14 cellular contexts compared by ENCODE assay signal in the genomic region with DNA sequence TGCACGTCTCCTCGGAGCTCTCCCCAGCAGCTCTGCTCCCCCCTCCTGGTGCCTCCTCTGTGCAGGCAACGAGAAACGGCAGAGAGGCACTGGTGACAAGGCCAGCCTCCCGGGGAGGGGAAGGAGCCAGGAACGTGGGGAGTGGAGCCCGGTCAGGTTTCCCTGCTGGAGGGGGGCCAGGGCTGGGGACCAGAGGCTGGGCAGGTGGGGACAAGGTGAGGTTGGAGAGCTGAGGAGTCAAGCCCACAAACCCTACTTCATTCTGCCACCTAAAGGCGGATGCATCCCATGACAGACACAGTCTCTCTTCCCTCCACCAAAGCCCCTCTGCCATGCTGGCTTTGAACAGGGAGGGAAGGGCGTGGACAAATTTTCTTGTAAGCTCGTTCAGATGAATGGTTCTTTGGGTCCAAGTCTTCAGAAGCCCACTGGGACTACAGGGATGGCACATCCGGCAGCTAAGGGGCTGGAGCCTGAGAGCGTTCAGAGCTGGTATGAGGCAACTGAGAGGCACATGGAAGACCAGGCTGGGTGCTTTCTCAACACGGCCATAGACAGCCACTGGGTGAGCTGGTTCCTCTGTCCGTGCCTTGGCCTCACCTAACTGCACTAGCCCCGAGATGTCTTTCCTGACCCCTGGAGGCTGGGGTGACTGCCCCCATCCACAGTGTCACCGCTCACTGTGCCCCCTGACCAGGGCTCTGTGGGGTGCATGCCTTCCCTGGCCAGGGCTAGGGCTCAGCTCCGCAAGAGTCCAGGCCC.
A peak's percentile ranks its signal among the peaks of the same experiment; 100 is the strongest.
DNase-seq lines count a peak whose midpoint lies in the region; ATAC-seq and TF ChIP-seq lines count a peak whose summit lies in the region.
"Had no signal": no experiment of that assay in that cellular context is flagged by ENCODE, and none has a peak within 500 bp of the region (broad histone marks: within the 10 kb centered on the region; RNA-seq: fewer than 3 reads in every experiment).

No MANE protein-coding gene starts in this region.

- H2AK5ac ChIP-seq in mesenchymal stem cell (ENCODE audit: low read length, severe bottlenecking): peak overlapping the region; percentile 24

- no peaks in the 10 kb centered on the region for H3K9me2 ChIP-seq in HCT116 (ENCODE audit: insufficient read depth)

- POLR2A ChIA-PET in HCT116 (lab: Charles Lee): interaction anchor here (0.6 kb wide), 1 partner anchor 505 kb away, joined by 3 read pairs; no protein-coding TSS in a partner anchor

- no peak overlapping the region for H3K4me3 ChIP-seq in HCT116 (replicated peaks in 1 of 2; ENCODE audit: low read depth in 1 of 2, low read length in 2 of 2)
- no peak overlapping the region for H3K4me3 ChIP-seq in mesenchymal stem cell (ENCODE audit: insufficient read depth in 1 of 2, low read depth in 1 of 2, low read length in 2 of 2)
- no peak overlapping the region for H3K4me3 ChIP-seq in coronary artery
- H3K4me3 ChIP-seq: lower lobe of right lung, pancreas had no signal

- H3K23ac ChIP-seq in mesenchymal stem cell (ENCODE audit: low read length in 2 of 2): no peak overlapping the region

- no peaks in the 10 kb centered on the region for H4K20me1 ChIP-seq in HCT116 (ENCODE audit: insufficient read depth)

- no peak overlapping the region for H2AFZ ChIP-seq in HCT116 (ENCODE audit: low read depth, low read length, poor library complexity, severe bottlenecking)
- H2AFZ ChIP-seq in mesenchymal stem cell (ENCODE audit: low read depth, low read length): no peak overlapping the region

- no peaks in the 10 kb centered on the region for H3K79me2 ChIP-seq in HCT116 (ENCODE audit: insufficient read depth, low read length)

- ATAC-seq in HCT116 (no peak), HG03571 (IDR thresholded peaks at IDR 0.05; ENCODE audit: unreplicated experiment) (no peak), Right ventricle myocardium inferior (no peak)
- ATAC-seq: effector memory CD8-positive, alpha-beta T cell; lower lobe of right lung had no signal

- H3K36me3 ChIP-seq in HCT116 (ENCODE audit: control insufficient read depth in 1 of 2, insufficient read depth in 2 of 2, low read length in 2 of 2): no peaks in the 10 kb centered on the region
- peaks cover 28 to 39% of the 10 kb centered on the region in 2 experiments for H3K36me3 ChIP-seq in mesenchymal stem cell (ENCODE audit: control insufficient read depth in 1 of 2, insufficient read depth in 2 of 2, low read depth in 1 of 2, low read length in 2 of 2)

- no peak overlapping the region for H3K4me2 ChIP-seq in HCT116 (ENCODE audit: low read length)
- H3K4me2 ChIP-seq in mesenchymal stem cell (ENCODE audit: low read length, poor library complexity, severe bottlenecking): no peak overlapping the region

- H3K14ac ChIP-seq in mesenchymal stem cell (ENCODE audit: low read length in 2 of 2): peak overlapping the region in 1 of 2 experiments; percentile 93

- intact Hi-C loops in HCT116 (cut with micrococcal nuclease) (no loop called here), Right ventricle myocardium inferior (cut with DNase I) (no loop called here)

- TF ChIP-seq CTCF in HCT116 (IDR thresholded peaks at IDR 0.05 in 2 of 3, conservative IDR thresholded peaks at IDR 0.05 in 1 of 3; ENCODE audit: borderline replicate concordance in 1 of 3, insufficient read depth in 1 of 3, low read depth in 2 of 3, low read length in 2 of 3) (no peak), coronary artery (IDR thresholded peaks at IDR 0.05) (no peak)

- H3K27ac ChIP-seq in HCT116 (ENCODE audit: low read depth, low read length) (no peak overlapping the region), mesenchymal stem cell (ENCODE audit: low read length, poor library complexity, severe bottlenecking) (no peak overlapping the region), coronary artery (no peak overlapping the region)
- H3K27ac ChIP-seq: lower lobe of right lung, pancreas had no signal

- no peak overlapping the region for H3K9ac ChIP-seq in HCT116 (ENCODE audit: low read length)
- peak overlapping the region; percentile 47 for H3K9ac ChIP-seq in mesenchymal stem cell (ENCODE audit: low read length)

- peak overlapping the region; percentile 76 for H4K8ac ChIP-seq in mesenchymal stem cell (ENCODE audit: low read length)

- DNase-seq in HCT116 (ENCODE audit: low read depth, low spot score) (no peak), NCI-H1694 (lab: John Stamatoyannopoulos, UW) (peak; percentile 16), SHP77 (lab: John Stamatoyannopoulos, UW) (peak; percentile 51 to 58), mesenchymal stem cell (no peak), Right ventricle myocardium inferior (ENCODE audit: missing footprints) (no peak), medulla oblongata (ENCODE audit: extremely low spot score) (no peak), coronary artery (ENCODE audit: low spot score) (no peak)
- DNase-seq: activated T-cell treated with anti-CD3 and anti-CD28 coated beads, Interleukin-2, amount 50 U/mL, for 24 hours; CD4-positive, alpha-beta T cell; effector memory CD8-positive, alpha-beta T cell; lower lobe of right lung; pancreas; stimulated activated CD4-positive, alpha-beta T cell treated with anti-CD3 and anti-CD28 coated beads, Interleukin-4, amount 100 ng/mL, for 1 hour had no signal

- RAD21 ChIA-PET in HCT116 (lab: Charles Lee; ENCODE audit: low non-redundant PET in 1 of 2, low total read pairs in 2 of 2, uncharacterized antibody in 2 of 2, unreplicated experiment in 2 of 2): no interaction called here

- 0 out of 4 replicates have a peak, but pooled peaks cover 0 to 3% of the 10 kb centered on the region in 2 experiments for H3K4me1 ChIP-seq in HCT116 (ENCODE audit: control insufficient read depth in 1 of 2, insufficient read depth in 2 of 2, low read length in 2 of 2)
- peaks cover 31% of the 10 kb centered on the region for H3K4me1 ChIP-seq in mesenchymal stem cell (ENCODE audit: control insufficient read depth, insufficient read depth, low read depth, low read length)
- H3K4me1 ChIP-seq: lower lobe of right lung, pancreas had no signal

- TF ChIP-seq POLR2A in HCT116 (IDR thresholded peaks at IDR 0.05; ENCODE audit: borderline replicate concordance, extremely low read depth, insufficient read depth, insufficient read length): no peak

- no peak overlapping the region for H2BK5ac ChIP-seq in mesenchymal stem cell (ENCODE audit: low read depth, low read length, poor library complexity, severe bottlenecking)

- peak overlapping the region; percentile 56 to 80 for H3K18ac ChIP-seq in mesenchymal stem cell (ENCODE audit: low read depth in 1 of 2, low read length in 2 of 2)

- H3K79me1 ChIP-seq in mesenchymal stem cell (replicated peaks; ENCODE audit: low read length, poor library complexity, severe bottlenecking): peaks cover 3% of the 10 kb centered on the region

- H4K91ac ChIP-seq in mesenchymal stem cell (ENCODE audit: low read length): peak overlapping the region; percentile 93

- H3K9me3 ChIP-seq in HCT116 (ENCODE audit: control insufficient read depth in 1 of 2, insufficient read depth in 1 of 2, low read depth in 1 of 2, low read length in 2 of 2): no peaks in the 10 kb centered on the region
- no peaks in the 10 kb centered on the region for H3K9me3 ChIP-seq in mesenchymal stem cell (ENCODE audit: control insufficient read depth, low read length)
- H3K9me3 ChIP-seq: lower lobe of right lung, pancreas had no signal

- peak; percentile 18; the same call in 1 of the 2 replicates for TF ChIP-seq RAD21 in HCT116 (IDR thresholded peaks at IDR 0.05; ENCODE audit: low read depth)

- peak overlapping the region; percentile 59 for H2BK120ac ChIP-seq in mesenchymal stem cell (ENCODE audit: low read depth, low read length)

- CTCF ChIA-PET in HCT116 (lab: Charles Lee): no interaction called here

- WGBS in mesenchymal stem cell: 87% methylated on average over 17 of the region's 17 CpGs

- H3K27me3 ChIP-seq in HCT116 (ENCODE audit: insufficient read depth, low read length) (no peaks in the 10 kb centered on the region), mesenchymal stem cell (ENCODE audit: control insufficient read depth in 1 of 2, insufficient read depth in 1 of 2, low read length in 2 of 2) (no peaks in the 10 kb centered on the region)
- H3K27me3 ChIP-seq: pancreas had no signal

- peak overlapping the region; percentile 29 for H2BK15ac ChIP-seq in mesenchymal stem cell (ENCODE audit: low read depth, poor library complexity, severe bottlenecking)

- H3K4ac ChIP-seq in mesenchymal stem cell (ENCODE audit: low read depth in 1 of 2, low read length in 2 of 2): peak overlapping the region; percentile 49 to 53

- peak overlapping the region; percentile 91 to 96 for H2BK12ac ChIP-seq in mesenchymal stem cell (ENCODE audit: low read length in 2 of 2)

- BruUV-seq in HCT116 (replicated peaks; lab: Mats Ljungman, UMichigan): no TSS peak

TF ChIP-seq in HCT116, 20 proteins besides CTCF, POLR2A, EP300 and RAD21:
- TF ChIP-seq YY1 (IDR thresholded peaks at IDR 0.05; ENCODE audit: extremely low read depth, insufficient replicate concordance, low read depth, low read length): no peak
- TF ChIP-seq EZH2 (IDR thresholded peaks at IDR 0.05): no peak
- no peak for TF ChIP-seq JUND (IDR thresholded peaks at IDR 0.05)
- TF ChIP-seq SP1 (IDR thresholded peaks at IDR 0.05; ENCODE audit: low read depth): no peak
- TF ChIP-seq TCF7L2 (IDR thresholded peaks at IDR 0.05; ENCODE audit: borderline replicate concordance, extremely low read depth, insufficient read depth, insufficient read length): no peak
- no peak for TF ChIP-seq POLR2AphosphoS5 (IDR thresholded peaks at IDR 0.05; ENCODE audit: low read depth, low read length)
- no peak for TF ChIP-seq CBX3 (IDR thresholded peaks at IDR 0.05; ENCODE audit: low read depth)
TF ChIP-seq in HCT116: peak in this region for 0.

Comparison
In these comparisons a context has a peak if more than half of its experiments do, and no peak if none do; other contexts are left out.
1. DNase-seq: peak in NCI-H1694 (single experiment) and SHP77 (2 of 2); none in HCT116 (single experiment), mesenchymal stem cell (single experiment), Right ventricle myocardium inferior (single experiment), medulla oblongata (single experiment) and coronary artery (single experiment).